Comparison of ENCODE assay signal across 18 cellular contexts in genomic region chr6:23505021-23505420, GRCh38.
"Had no signal": no experiment of that assay in that cellular context is flagged by ENCODE, and none has a peak within 500 bp of the region (broad histone marks: within the 10 kb centered on the region; RNA-seq: fewer than 3 reads in every experiment).

No MANE protein-coding gene starts in this region.

- H3K9me3 ChIP-seq: mucosa of descending colon, neutrophil, tibial artery, uterus had no signal

- H3K27ac Mint-ChIP-seq: activated naive CD8-positive, alpha-beta T cell treated with anti-CD3 and anti-CD28 coated beads, Interleukin-2, amount 10 ng/mL, durations not matched to agents 7 days and 5 days; dendritic cell treated with granulocyte-macrophage colony-stimulating factor and Interleukin-4, amounts not matched to agents 40 ng/mL and 50 ng/mL, for 4 days; naive thymus-derived CD4-positive, alpha-beta T cell; stimulated activated memory B cell treated with anti-CD40 and anti-IgM and Interleukin-4, amounts not matched to agents 10 μg/mL and 1 μg/mL and 100 μg/mL, for 72 hours; T-helper 2 cell treated with Interferon-gamma antibody and Interleukin-4, amounts not matched to agents 5 μg/mL and 100 μg/mL, for 36 hours had no signal

- H3K36me3 Mint-ChIP-seq: activated naive CD8-positive, alpha-beta T cell treated with anti-CD3 and anti-CD28 coated beads, Interleukin-2, amount 10 ng/mL, durations not matched to agents 7 days and 5 days; naive thymus-derived CD4-positive, alpha-beta T cell; stimulated activated memory B cell treated with anti-CD40 and anti-IgM and Interleukin-4, amounts not matched to agents 10 μg/mL and 1 μg/mL and 100 μg/mL, for 72 hours had no signal

- H3K36me3 ChIP-seq: left lung, neutrophil, tibial artery, uterus had no signal

- H3K9me3 Mint-ChIP-seq: T-helper 2 cell treated with Interferon-gamma antibody and Interleukin-4, amounts not matched to agents 5 μg/mL and 100 μg/mL, for 36 hours had no signal

- H3K27ac ChIP-seq: left lung, neutrophil, tibial artery, uterus had no signal

- H3K4me3 ChIP-seq: left lung, mucosa of descending colon, tibial artery, uterus had no signal

- DNase-seq: activated CD4-positive, alpha-beta T cell treated with anti-CD3 and anti-CD28 coated beads, Interleukin-2, amount 50 U/mL, for 1 hour; activated CD8-positive, alpha-beta memory T cell treated with anti-CD3 and anti-CD28 coated beads for 24 hours; activated naive CD4-positive, alpha-beta T cell; activated naive CD8-positive, alpha-beta T cell treated with anti-CD3 and anti-CD28 coated beads, Interleukin-2, amount 10 ng/mL, durations not matched to agents 7 days and 5 days; effector memory CD4-positive, alpha-beta T cell; hippocampal formation; kidney; left lung; mucosa of descending colon; naive thymus-derived CD4-positive, alpha-beta T cell; SW 1271; tibial artery; uterus had no signal

- H3K4me1 ChIP-seq: left lung, tibial artery, uterus had no signal

- H3K27me3 Mint-ChIP-seq: activated naive CD8-positive, alpha-beta T cell treated with anti-CD3 and anti-CD28 coated beads, Interleukin-2, amount 10 ng/mL, durations not matched to agents 7 days and 5 days; central memory CD8-positive, alpha-beta T cell; dendritic cell treated with granulocyte-macrophage colony-stimulating factor and Interleukin-4, amounts not matched to agents 40 ng/mL and 50 ng/mL, for 4 days; naive thymus-derived CD4-positive, alpha-beta T cell; stimulated activated memory B cell treated with anti-CD40 and anti-IgM and Interleukin-4, amounts not matched to agents 10 μg/mL and 1 μg/mL and 100 μg/mL, for 72 hours had no signal

- H3K4me1 Mint-ChIP-seq: activated naive CD8-positive, alpha-beta T cell treated with anti-CD3 and anti-CD28 coated beads, Interleukin-2, amount 10 ng/mL, durations not matched to agents 7 days and 5 days; central memory CD8-positive, alpha-beta T cell; naive thymus-derived CD4-positive, alpha-beta T cell; stimulated activated memory B cell treated with anti-CD40 and anti-IgM and Interleukin-4, amounts not matched to agents 10 μg/mL and 1 μg/mL and 100 μg/mL, for 72 hours had no signal

- H3K4me3 Mint-ChIP-seq: activated naive CD8-positive, alpha-beta T cell treated with anti-CD3 and anti-CD28 coated beads, Interleukin-2, amount 10 ng/mL, durations not matched to agents 7 days and 5 days; central memory CD8-positive, alpha-beta T cell; dendritic cell treated with granulocyte-macrophage colony-stimulating factor and Interleukin-4, amounts not matched to agents 40 ng/mL and 50 ng/mL, for 4 days; naive thymus-derived CD4-positive, alpha-beta T cell; stimulated activated memory B cell treated with anti-CD40 and anti-IgM and Interleukin-4, amounts not matched to agents 10 μg/mL and 1 μg/mL and 100 μg/mL, for 72 hours; T-helper 2 cell treated with Interferon-gamma antibody and Interleukin-4, amounts not matched to agents 5 μg/mL and 100 μg/mL, for 36 hours had no signal

- H3K27me3 ChIP-seq: left lung, neutrophil, tibial artery, uterus had no signal
